ENCODE assay signal across 1 cellular context in genomic region chr6:138972226-138972665, GRCh38.
TF ChIP-seq lines count a peak whose summit lies in the region.

No MANE protein-coding gene starts in this region.

TF ChIP-seq in IMR-90, 13 proteins besides CTCF, POLR2A, EP300 and RAD21 (continued from another document):
- TF ChIP-seq MAZ (IDR thresholded peaks at IDR 0.05; ENCODE audit: borderline replicate concordance, low read depth, low read length) = no peak
